ENCODE assay signal across 8 cellular contexts in genomic region chr17:49994085-49995054, GRCh38. TPM values are rescaled to one million over a fixed set of nuclear protein-coding genes. Genes with fewer than 3 reads are reported as not detected.
DNase-seq lines count a peak whose midpoint lies in the region; ATAC-seq, FAIRE-seq and TF ChIP-seq lines count a peak whose summit lies in the region.

No MANE protein-coding gene starts in this region.

- H2AFZ ChIP-seq in GM12878 (ENCODE audit: control insufficient read depth, low read depth, low read length) = no peak overlapping the region

- H4K20me1 ChIP-seq in GM12878 (ENCODE audit: control insufficient read depth, insufficient read depth) = no peaks in the 10 kb centered on the region

- TF ChIP-seq POLR2A in GM12878 (IDR thresholded peaks at IDR 0.05; ENCODE audit: low read depth, low read length) = no peak

- DNase-seq in AG04449 (ENCODE audit: low read depth, low spot score) = no peak
- no peak for DNase-seq in HFF-Myc (ENCODE audit: extremely low read depth, low read depth)
- no peak for DNase-seq in GM12878 (ENCODE audit: low read depth, low spot score)
- DNase-seq in mesothelial cell of epicardium (ENCODE audit: low spot score in 2 of 2, unreplicated experiment in 2 of 2) = no peak
- no peak for DNase-seq in cerebellum (ENCODE audit: low spot score)

- H3K27me3 Mint-ChIP-seq in mesothelial cell of epicardium (ENCODE audit: low read depth) = peaks cover 43% of the 10 kb centered on the region

- no peaks in the 10 kb centered on the region for H3K79me2 ChIP-seq in GM12878 (ENCODE audit: control insufficient read depth, insufficient read depth, low read length)

- in situ Hi-C loops in GM12878 (cut with MboI) = loop anchor here (5.0 to 10.0 kb wide), 2 partner anchors 290 to 422 kb away; partner anchors contain the start of gene SLC35B1

- H3K4me1 ChIP-seq in GM12878 (ENCODE audit: control insufficient read depth, insufficient read depth, low read length) = 0 out of 2 replicates have a peak, but pooled peaks cover 3% of the 10 kb centered on the region

- H3K36me3 ChIP-seq in GM12878 (ENCODE audit: control insufficient read depth in 2 of 2, insufficient read depth in 2 of 2, low read length in 1 of 2) = no peaks in the 10 kb centered on the region

- no peaks in the 10 kb centered on the region for H3K36me3 Mint-ChIP-seq in mesothelial cell of epicardium

- H3K4me2 ChIP-seq in GM12878 (ENCODE audit: control insufficient read depth, insufficient read depth) = peak overlapping the region; percentile 44; the same call in 1 of the 2 replicates

- peaks cover 17 to 28% of the 10 kb centered on the region in 2 experiments for H3K27me3 ChIP-seq in GM12878 (replicated peaks in 1 of 2; ENCODE audit: control insufficient read depth in 2 of 2, insufficient read depth in 2 of 2, low read length in 1 of 2)

- SMC1A ChIA-PET in GM12878 (lab: Charles Lee; ENCODE audit: uncharacterized antibody, unreplicated experiment) = no interaction called here

- peak overlapping the region; percentile 82 for H3K4me3 Mint-ChIP-seq in mesothelial cell of epicardium

- ATAC-seq in GM12878 (no peak), GM21737 (IDR thresholded peaks at IDR 0.05; ENCODE audit: unreplicated experiment) (no peak), HG02759 (IDR thresholded peaks at IDR 0.05; ENCODE audit: unreplicated experiment) (no peak), GM19023 (IDR thresholded peaks at IDR 0.05; ENCODE audit: unreplicated experiment) (no peak)

- FAIRE-seq in GM12878 (lab: Jason Lieb, UNC) = no peak

- POLR2A ChIA-PET in AG04449 (lab: Yijun Ruan, JAX) (no interaction called here), GM12878 (lab: Charles Lee) (no interaction called here)

- TF ChIP-seq CTCF in AG04449 (IDR thresholded peaks at IDR 0.05; ENCODE audit: insufficient read depth, low read length, missing control alignments) (no peak), HFF-Myc (IDR thresholded peaks at IDR 0.05; ENCODE audit: low read depth, low read length, missing control alignments) (no peak), GM12878 (IDR thresholded peaks at IDR 0.05 in 2 of 3, conservative IDR thresholded peaks at IDR 0.05 in 1 of 3; ENCODE audit: control insufficient read depth in 2 of 3, extremely low read depth in 1 of 3, insufficient read depth in 1 of 3, low read depth in 3 of 3, low read length in 3 of 3) (no peak), mesothelial cell of epicardium (IDR thresholded peaks at IDR 0.05; ENCODE audit: unreplicated experiment) (peak; percentile 3)

- H3K27ac Mint-ChIP-seq in mesothelial cell of epicardium = peak overlapping the region; percentile 73

- H3K4me3 ChIP-seq in AG04449 (ENCODE audit: low read depth, low read length) (peak overlapping the region; percentile 23), HFF-Myc (replicated peaks; ENCODE audit: low read depth, low read length) (peak overlapping the region; percentile 7; the same call in 1 of the 2 replicates), GM12878 (no peak overlapping the region)

- no peak overlapping the region for H3K9ac ChIP-seq in GM12878 (ENCODE audit: control insufficient read depth, insufficient read depth, low read length)

- no peaks in the 10 kb centered on the region; the same call in 1 of the 3 replicates for H3K9me3 ChIP-seq in GM12878 (replicated peaks; ENCODE audit: control insufficient read depth, insufficient read depth, low read length)

- TF ChIP-seq RAD21 in GM12878 (IDR thresholded peaks at IDR 0.05; ENCODE audit: insufficient read depth, low read depth, low read length) = no peak

- H3K4me1 Mint-ChIP-seq in mesothelial cell of epicardium = peaks cover 39% of the 10 kb centered on the region

- no peaks in the 10 kb centered on the region for H3K9me3 Mint-ChIP-seq in mesothelial cell of epicardium

- intact Hi-C loops in GM12878 (cut with micrococcal nuclease; ENCODE audit: unreplicated experiment) = loop anchor here (5.0 to 10.0 kb wide), 2 partner anchors 112 to 290 kb away; partner anchors contain the start of gene SLC35B1

- no TSS peak for BruUV-seq in GM12878 (replicated peaks; lab: Mats Ljungman, UMichigan)

- WGBS in GM12878 (ENCODE audit: insufficient coverage, insufficient replicate concordance, low lambda C conversion rate, missing lambda C conversion rate) = 23% methylated on average over 50 of the region's 50 CpGs

- no peak overlapping the region for H3K27ac ChIP-seq in GM12878 (ENCODE audit: control insufficient read depth, insufficient read depth)

- CTCF ChIA-PET in AG04449 (lab: Yijun Ruan, JAX) = interaction anchor here (0.7 to 12.0 kb wide), 14 partner anchors 10 to 427 kb away, joined by 3 to 753 read pairs (median 26); partner anchors contain the start of genes SLC35B1 and TAC4
- CTCF ChIA-PET in GM12878 (lab: Yijun Ruan, JAX) = interaction anchor here (0.6 to 9.3 kb wide), 5 partner anchors 83 to 161 kb away, joined by 3 to 105 read pairs (median 5); no protein-coding TSS in a partner anchor

- no peak for TF ChIP-seq EP300 in GM12878 (IDR thresholded peaks at IDR 0.05; ENCODE audit: borderline replicate concordance in 1 of 2, control insufficient read depth in 1 of 2, low read depth in 2 of 2, low read length in 2 of 2)

- RAD21 ChIA-PET in GM12878 (lab: Charles Lee; ENCODE audit: unreplicated experiment) = no interaction called here

TF ChIP-seq in GM12878, 131 proteins besides CTCF, POLR2A, EP300 and RAD21:
- TF ChIP-seq SUZ12 (IDR thresholded peaks at IDR 0.05; ENCODE audit: unreplicated experiment) = peak; percentile 84
- TF ChIP-seq RAD51 (IDR thresholded peaks at IDR 0.05) = no peak

RNA-seq across cellular contexts. Expression of gene DLX3, which starts 0.7 kb away (rescaled TPM):
- total RNA-seq in GM12878 (2013; cell fraction: nucleolus; rRNA removed) = not detected in 2 replicates
- not detected in 2 replicates for total RNA-seq in GM12878 (2014; rRNA removed)
- total RNA-seq in GM12878 (2014; rRNA removed; fragmentation: Illumina TruSeq; extraction: Trizol) = not detected in 2 replicates
- total RNA-seq in GM12878 (2021) = not detected in 2 replicates
- not detected for polyA plus RNA-seq in GM12878 (2011; ENCODE audit: low read depth)
- not detected in 2 replicates for polyA plus RNA-seq in GM12878 (2011; rRNA removed)
- not detected in 2 replicates for polyA plus RNA-seq in GM12878 (2011; cell fraction: cytosol; rRNA removed)
- not detected in 2 replicates for polyA plus RNA-seq in GM12878 (2011; cell fraction: nucleus; rRNA removed)
- not detected in 2 replicates for polyA plus RNA-seq in GM12878 (2012)
- polyA plus RNA-seq in GM12878 (2014; fragmentation: Illumina TruSeq; extraction: Trizol) = not detected in 2 replicates
- not detected for polyA plus RNA-seq in GM12878 (2014; fragmentation: Nextera tagmentation; extraction: Ambion mirVana)
- not detected in 2 replicates for polyA plus RNA-seq in GM12878 (2014; rRNA removed)
- not detected for polyA plus RNA-seq in GM12878 (2016; fragmentation: Nextera tagmentation; extraction: Ambion mirVana)
- not detected in 2 replicates for polyA minus RNA-seq in GM12878 (2011; rRNA and poly(A)+ RNA removed)
- not detected in 2 replicates for polyA minus RNA-seq in GM12878 (2011; cell fraction: cytosol; rRNA and poly(A)+ RNA removed)
- not detected in 2 replicates for polyA minus RNA-seq in GM12878 (2011; cell fraction: nucleus; rRNA and poly(A)+ RNA removed)
- total RNA-seq in mesothelial cell of epicardium = 5.2 to 7.7 TPM (median 6.6 TPM) in 3 replicates
- total RNA-seq in cerebellum = 0.18 TPM

RNA-seq across cellular contexts. Expression of gene DLX4, which starts 25.4 kb away (rescaled TPM):
- not detected in 2 replicates for total RNA-seq in GM12878 (2013; cell fraction: nucleolus; rRNA removed)
- total RNA-seq in GM12878 (2014; rRNA removed) (0.17 TPM in 1 of 2 replicates, not detected in the other), GM12878 (2014; rRNA removed; fragmentation: Illumina TruSeq; extraction: Trizol) (0.09 TPM in 1 of 2 replicates, not detected in the other), GM12878 (2021) (0.23 and 0.43 TPM in 2 replicates), mesothelial cell of epicardium (2.6 to 2.8 TPM (median 2.7 TPM) in 3 replicates), cerebellum (not detected)
- not detected for polyA plus RNA-seq in GM12878 (2011; ENCODE audit: low read depth)
- polyA plus RNA-seq in GM12878 (2011; rRNA removed) (0.15 and 0.26 TPM in 2 replicates), GM12878 (2014; fragmentation: Illumina TruSeq; extraction: Trizol) (0.13 and 0.24 TPM in 2 replicates), GM12878 (2014; fragmentation: Nextera tagmentation; extraction: Ambion mirVana) (under 1 TPM; 0.05 to 0.09 TPM), GM12878 (2014; rRNA removed) (0.29 and 0.43 TPM in 2 replicates), GM12878 (2016; fragmentation: Nextera tagmentation; extraction: Ambion mirVana) (under 1 TPM; 0.13 to 0.16 TPM)
- polyA plus RNA-seq in GM12878 (2011; cell fraction: cytosol; rRNA removed) = 0.16 and 0.27 TPM in 2 replicates
- polyA plus RNA-seq in GM12878 (2011; cell fraction: nucleus; rRNA removed) = 3.0 and 3.2 TPM in 2 replicates
- polyA plus RNA-seq in GM12878 (2012) = 0.34 and 0.39 TPM in 2 replicates
- 0.21 TPM in 1 of 2 replicates, not detected in the other for polyA minus RNA-seq in GM12878 (2011; rRNA and poly(A)+ RNA removed)
- not detected in 2 replicates for polyA minus RNA-seq in GM12878 (2011; cell fraction: cytosol; rRNA and poly(A)+ RNA removed)
- not detected in 2 replicates for polyA minus RNA-seq in GM12878 (2011; cell fraction: nucleus; rRNA and poly(A)+ RNA removed)
